1 cellular context compared by ENCODE assay signal in the genomic region with DNA sequence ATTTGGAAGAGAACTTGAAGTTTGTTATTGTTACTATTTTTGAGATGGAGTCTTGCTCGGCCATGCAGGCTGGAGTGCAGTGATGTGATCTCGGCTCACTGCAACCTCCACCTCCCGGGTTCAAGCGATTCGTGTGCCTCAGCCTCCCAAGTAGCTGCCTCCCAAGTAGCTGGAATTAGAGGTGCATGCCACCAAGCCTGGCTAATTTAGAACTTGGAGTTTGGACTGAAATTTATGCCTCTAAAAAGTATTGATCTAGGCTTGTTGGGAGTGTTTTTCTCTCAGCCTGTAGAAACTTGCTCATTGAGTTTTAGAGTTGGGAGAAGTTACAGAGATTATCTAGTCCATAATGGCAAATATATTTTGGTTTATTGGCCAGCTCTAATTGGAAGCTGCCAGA.
TF ChIP-seq lines count a peak whose summit lies in the region.

No MANE protein-coding gene starts in this region.

TF ChIP-seq in GM23338, 12 proteins besides CTCF, POLR2A, EP300 and RAD21 (continued from another document):
- TF ChIP-seq, protein P1, sequence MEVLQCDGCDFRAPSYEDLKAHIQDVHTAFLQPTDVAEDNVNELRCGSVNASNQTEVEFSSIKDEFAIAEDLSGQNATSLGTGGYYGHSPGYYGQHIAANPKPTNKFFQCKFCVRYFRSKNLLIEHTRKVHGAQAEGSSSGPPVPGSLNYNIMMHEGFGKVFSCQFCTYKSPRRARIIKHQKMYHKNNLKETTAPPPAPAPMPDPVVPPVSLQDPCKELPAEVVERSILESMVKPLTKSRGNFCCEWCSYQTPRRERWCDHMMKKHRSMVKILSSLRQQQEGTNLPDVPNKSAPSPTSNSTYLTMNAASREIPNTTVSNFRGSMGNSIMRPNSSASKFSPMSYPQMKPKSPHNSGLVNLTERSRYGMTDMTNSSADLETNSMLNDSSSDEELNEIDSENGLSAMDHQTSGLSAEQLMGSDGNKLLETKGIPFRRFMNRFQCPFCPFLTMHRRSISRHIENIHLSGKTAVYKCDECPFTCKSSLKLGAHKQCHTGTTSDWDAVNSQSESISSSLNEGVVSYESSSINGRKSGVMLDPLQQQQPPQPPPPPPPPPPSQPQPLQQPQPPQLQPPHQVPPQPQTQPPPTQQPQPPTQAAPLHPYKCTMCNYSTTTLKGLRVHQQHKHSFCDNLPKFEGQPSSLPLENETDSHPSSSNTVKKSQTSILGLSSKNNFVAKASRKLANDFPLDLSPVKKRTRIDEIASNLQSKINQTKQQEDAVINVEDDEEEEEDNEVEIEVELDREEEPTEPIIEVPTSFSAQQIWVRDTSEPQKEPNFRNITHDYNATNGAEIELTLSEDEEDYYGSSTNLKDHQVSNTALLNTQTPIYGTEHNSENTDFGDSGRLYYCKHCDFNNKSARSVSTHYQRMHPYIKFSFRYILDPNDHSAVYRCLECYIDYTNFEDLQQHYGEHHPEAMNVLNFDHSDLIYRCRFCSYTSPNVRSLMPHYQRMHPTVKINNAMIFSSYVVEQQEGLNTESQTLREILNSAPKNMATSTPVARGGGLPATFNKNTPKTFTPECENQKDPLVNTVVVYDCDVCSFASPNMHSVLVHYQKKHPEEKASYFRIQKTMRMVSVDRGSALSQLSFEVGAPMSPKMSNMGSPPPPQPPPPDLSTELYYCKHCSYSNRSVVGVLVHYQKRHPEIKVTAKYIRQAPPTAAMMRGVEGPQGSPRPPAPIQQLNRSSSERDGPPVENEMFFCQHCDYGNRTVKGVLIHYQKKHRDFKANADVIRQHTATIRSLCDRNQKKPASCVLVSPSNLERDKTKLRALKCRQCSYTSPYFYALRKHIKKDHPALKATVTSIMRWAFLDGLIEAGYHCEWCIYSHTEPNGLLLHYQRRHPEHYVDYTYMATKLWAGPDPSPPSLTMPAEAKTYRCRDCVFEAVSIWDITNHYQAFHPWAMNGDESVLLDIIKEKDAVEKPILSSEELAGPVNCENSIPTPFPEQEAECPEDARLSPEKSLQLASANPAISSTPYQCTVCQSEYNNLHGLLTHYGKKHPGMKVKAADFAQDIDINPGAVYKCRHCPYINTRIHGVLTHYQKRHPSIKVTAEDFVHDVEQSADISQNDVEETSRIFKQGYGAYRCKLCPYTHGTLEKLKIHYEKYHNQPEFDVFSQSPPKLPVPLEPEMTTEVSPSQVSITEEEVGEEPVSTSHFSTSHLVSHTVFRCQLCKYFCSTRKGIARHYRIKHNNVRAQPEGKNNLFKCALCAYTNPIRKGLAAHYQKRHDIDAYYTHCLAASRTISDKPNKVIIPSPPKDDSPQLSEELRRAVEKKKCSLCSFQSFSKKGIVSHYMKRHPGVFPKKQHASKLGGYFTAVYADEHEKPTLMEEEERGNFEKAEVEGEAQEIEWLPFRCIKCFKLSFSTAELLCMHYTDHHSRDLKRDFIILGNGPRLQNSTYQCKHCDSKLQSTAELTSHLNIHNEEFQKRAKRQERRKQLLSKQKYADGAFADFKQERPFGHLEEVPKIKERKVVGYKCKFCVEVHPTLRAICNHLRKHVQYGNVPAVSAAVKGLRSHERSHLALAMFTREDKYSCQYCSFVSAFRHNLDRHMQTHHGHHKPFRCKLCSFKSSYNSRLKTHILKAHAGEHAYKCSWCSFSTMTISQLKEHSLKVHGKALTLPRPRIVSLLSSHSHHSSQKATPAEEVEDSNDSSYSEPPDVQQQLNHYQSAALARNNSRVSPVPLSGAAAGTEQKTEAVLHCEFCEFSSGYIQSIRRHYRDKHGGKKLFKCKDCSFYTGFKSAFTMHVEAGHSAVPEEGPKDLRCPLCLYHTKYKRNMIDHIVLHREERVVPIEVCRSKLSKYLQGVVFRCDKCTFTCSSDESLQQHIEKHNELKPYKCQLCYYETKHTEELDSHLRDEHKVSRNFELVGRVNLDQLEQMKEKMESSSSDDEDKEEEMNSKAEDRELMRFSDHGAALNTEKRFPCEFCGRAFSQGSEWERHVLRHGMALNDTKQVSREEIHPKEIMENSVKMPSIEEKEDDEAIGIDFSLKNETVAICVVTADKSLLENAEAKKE (CRISPR knock-in tag; IDR thresholded peaks at IDR 0.05) = no peak
- no peak for TF ChIP-seq ZNF114 (CRISPR knock-in tag; IDR thresholded peaks at IDR 0.05)
- no peak for TF ChIP-seq STAT1 (IDR thresholded peaks at IDR 0.05; ENCODE audit: unreplicated experiment)
- no peak for TF ChIP-seq EZH2 (IDR thresholded peaks at IDR 0.05; ENCODE audit: low read depth, unreplicated experiment)
- TF ChIP-seq NANOG (IDR thresholded peaks at IDR 0.05; ENCODE audit: borderline replicate concordance) = no peak
- TF ChIP-seq, protein P2, sequence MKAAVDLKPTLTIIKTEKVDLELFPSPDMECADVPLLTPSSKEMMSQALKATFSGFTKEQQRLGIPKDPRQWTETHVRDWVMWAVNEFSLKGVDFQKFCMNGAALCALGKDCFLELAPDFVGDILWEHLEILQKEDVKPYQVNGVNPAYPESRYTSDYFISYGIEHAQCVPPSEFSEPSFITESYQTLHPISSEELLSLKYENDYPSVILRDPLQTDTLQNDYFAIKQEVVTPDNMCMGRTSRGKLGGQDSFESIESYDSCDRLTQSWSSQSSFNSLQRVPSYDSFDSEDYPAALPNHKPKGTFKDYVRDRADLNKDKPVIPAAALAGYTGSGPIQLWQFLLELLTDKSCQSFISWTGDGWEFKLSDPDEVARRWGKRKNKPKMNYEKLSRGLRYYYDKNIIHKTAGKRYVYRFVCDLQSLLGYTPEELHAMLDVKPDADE (IDR thresholded peaks at IDR 0.05) = no peak
- TF ChIP-seq, protein P3, sequence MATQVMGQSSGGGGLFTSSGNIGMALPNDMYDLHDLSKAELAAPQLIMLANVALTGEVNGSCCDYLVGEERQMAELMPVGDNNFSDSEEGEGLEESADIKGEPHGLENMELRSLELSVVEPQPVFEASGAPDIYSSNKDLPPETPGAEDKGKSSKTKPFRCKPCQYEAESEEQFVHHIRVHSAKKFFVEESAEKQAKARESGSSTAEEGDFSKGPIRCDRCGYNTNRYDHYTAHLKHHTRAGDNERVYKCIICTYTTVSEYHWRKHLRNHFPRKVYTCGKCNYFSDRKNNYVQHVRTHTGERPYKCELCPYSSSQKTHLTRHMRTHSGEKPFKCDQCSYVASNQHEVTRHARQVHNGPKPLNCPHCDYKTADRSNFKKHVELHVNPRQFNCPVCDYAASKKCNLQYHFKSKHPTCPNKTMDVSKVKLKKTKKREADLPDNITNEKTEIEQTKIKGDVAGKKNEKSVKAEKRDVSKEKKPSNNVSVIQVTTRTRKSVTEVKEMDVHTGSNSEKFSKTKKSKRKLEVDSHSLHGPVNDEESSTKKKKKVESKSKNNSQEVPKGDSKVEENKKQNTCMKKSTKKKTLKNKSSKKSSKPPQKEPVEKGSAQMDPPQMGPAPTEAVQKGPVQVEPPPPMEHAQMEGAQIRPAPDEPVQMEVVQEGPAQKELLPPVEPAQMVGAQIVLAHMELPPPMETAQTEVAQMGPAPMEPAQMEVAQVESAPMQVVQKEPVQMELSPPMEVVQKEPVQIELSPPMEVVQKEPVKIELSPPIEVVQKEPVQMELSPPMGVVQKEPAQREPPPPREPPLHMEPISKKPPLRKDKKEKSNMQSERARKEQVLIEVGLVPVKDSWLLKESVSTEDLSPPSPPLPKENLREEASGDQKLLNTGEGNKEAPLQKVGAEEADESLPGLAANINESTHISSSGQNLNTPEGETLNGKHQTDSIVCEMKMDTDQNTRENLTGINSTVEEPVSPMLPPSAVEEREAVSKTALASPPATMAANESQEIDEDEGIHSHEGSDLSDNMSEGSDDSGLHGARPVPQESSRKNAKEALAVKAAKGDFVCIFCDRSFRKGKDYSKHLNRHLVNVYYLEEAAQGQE (IDR thresholded peaks at IDR 0.05; ENCODE audit: unreplicated experiment) = no peak
